In the genomic region with DNA sequence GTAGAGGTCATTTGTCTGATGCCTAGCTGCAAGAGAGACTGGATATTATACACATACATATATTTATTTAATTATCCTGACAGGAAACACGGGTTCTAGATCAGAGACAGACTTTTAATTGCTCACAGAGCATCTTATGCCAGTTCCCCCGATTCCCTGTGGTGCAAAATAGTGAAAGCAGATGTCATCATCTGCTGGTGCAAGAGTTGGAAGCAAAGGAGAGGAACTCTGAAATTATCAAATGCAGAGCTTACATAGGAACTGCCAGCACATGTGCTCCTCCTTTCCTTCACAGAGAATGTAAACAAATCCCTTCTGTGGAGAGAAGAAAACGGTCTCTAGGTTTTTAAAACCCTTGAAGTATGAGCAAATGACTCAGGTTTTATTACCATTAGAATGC, we compare ENCODE assay signal across 16 cellular contexts.
"Had no signal": no experiment of that assay in that cellular context is flagged by ENCODE, and none has a peak within 500 bp of the region (broad histone marks: within the 10 kb centered on the region; RNA-seq: fewer than 3 reads in every experiment).

No MANE protein-coding gene starts in this region.

- H3K27me3 ChIP-seq: cardiac muscle cell, colonic mucosa, ovary, upper lobe of left lung had no signal

- DNase-seq: activated CD4-positive, alpha-beta memory T cell treated with anti-CD3 and anti-CD28 coated beads, Interleukin-2, amount 10 ng/mL, durations not matched to agents 7 days and 5 days; activated CD4-positive, alpha-beta T cell treated with anti-CD3 and anti-CD28 coated beads for 36 hours; activated naive CD8-positive, alpha-beta T cell treated with anti-CD3 and anti-CD28 coated beads, Interleukin-2, amount 50 U/mL, for 24 hours; colonic mucosa; effector CD8-positive, alpha-beta T cell; hippocampal formation; kidney glomerular epithelial cell; ovary; stimulated activated CD4-positive, alpha-beta T cell treated with anti-CD3 and anti-CD28 coated beads, Interleukin-15, amount 100 ng/mL, for 24 hours; stimulated activated CD4-positive, alpha-beta T cell treated with anti-CD3 and anti-CD28 coated beads, Interleukin-4, amount 100 ng/mL, for 24 hours; T-helper 9 cell; upper lobe of left lung; WERI-Rb-1 had no signal

- ATAC-seq: activated CD4-positive, alpha-beta T cell treated with anti-CD3 and anti-CD28 coated beads for 36 hours; activated naive CD8-positive, alpha-beta T cell treated with anti-CD3 and anti-CD28 coated beads, Interleukin-2, amount 50 U/mL, for 24 hours had no signal

- H3K4me1 Mint-ChIP-seq: activated CD4-positive, alpha-beta memory T cell treated with anti-CD3 and anti-CD28 coated beads, Interleukin-2, amount 10 ng/mL, durations not matched to agents 7 days and 5 days; activated CD4-positive, alpha-beta T cell treated with anti-CD3 and anti-CD28 coated beads for 36 hours; activated naive CD8-positive, alpha-beta T cell treated with anti-CD3 and anti-CD28 coated beads, Interleukin-2, amount 50 U/mL, for 24 hours; neural crest cell had no signal

- H3K4me3 Mint-ChIP-seq: activated CD4-positive, alpha-beta memory T cell treated with anti-CD3 and anti-CD28 coated beads, Interleukin-2, amount 10 ng/mL, durations not matched to agents 7 days and 5 days; activated CD4-positive, alpha-beta T cell treated with anti-CD3 and anti-CD28 coated beads for 36 hours; activated naive CD8-positive, alpha-beta T cell treated with anti-CD3 and anti-CD28 coated beads, Interleukin-2, amount 50 U/mL, for 24 hours; neural crest cell; stimulated activated naive CD8-positive, alpha-beta T cell treated with anti-CD3 and anti-CD28 coated beads, Interleukin-15, Interleukin-2, amounts not matched to agents 100 ng/mL and 50 ng/mL, for 24 hours had no signal

- H3K27ac ChIP-seq: cardiac muscle cell, colonic mucosa, ovary, upper lobe of left lung, WERI-Rb-1 had no signal

- H3K4me3 ChIP-seq: cardiac muscle cell, colonic mucosa, ovary, upper lobe of left lung had no signal

- H3K9me3 ChIP-seq: colonic mucosa, ovary, upper lobe of left lung had no signal

- H3K4me1 ChIP-seq: colonic mucosa had no signal

- H3K27ac Mint-ChIP-seq: activated CD4-positive, alpha-beta memory T cell treated with anti-CD3 and anti-CD28 coated beads, Interleukin-2, amount 10 ng/mL, durations not matched to agents 7 days and 5 days; activated CD4-positive, alpha-beta T cell treated with anti-CD3 and anti-CD28 coated beads for 36 hours; activated naive CD8-positive, alpha-beta T cell treated with anti-CD3 and anti-CD28 coated beads, Interleukin-2, amount 50 U/mL, for 24 hours; stimulated activated naive CD8-positive, alpha-beta T cell treated with anti-CD3 and anti-CD28 coated beads, Interleukin-15, Interleukin-2, amounts not matched to agents 100 ng/mL and 50 ng/mL, for 24 hours had no signal

- H3K27me3 Mint-ChIP-seq: activated CD4-positive, alpha-beta memory T cell treated with anti-CD3 and anti-CD28 coated beads, Interleukin-2, amount 10 ng/mL, durations not matched to agents 7 days and 5 days; activated CD4-positive, alpha-beta T cell treated with anti-CD3 and anti-CD28 coated beads for 36 hours; activated naive CD8-positive, alpha-beta T cell treated with anti-CD3 and anti-CD28 coated beads, Interleukin-2, amount 50 U/mL, for 24 hours; stimulated activated naive CD8-positive, alpha-beta T cell treated with anti-CD3 and anti-CD28 coated beads, Interleukin-15, Interleukin-2, amounts not matched to agents 100 ng/mL and 50 ng/mL, for 24 hours had no signal

- H3K36me3 ChIP-seq: cardiac muscle cell, colonic mucosa, ovary, upper lobe of left lung, WERI-Rb-1 had no signal

- H3K9me3 Mint-ChIP-seq: activated CD4-positive, alpha-beta memory T cell treated with anti-CD3 and anti-CD28 coated beads, Interleukin-2, amount 10 ng/mL, durations not matched to agents 7 days and 5 days; activated naive CD8-positive, alpha-beta T cell treated with anti-CD3 and anti-CD28 coated beads, Interleukin-2, amount 50 U/mL, for 24 hours; stimulated activated naive CD8-positive, alpha-beta T cell treated with anti-CD3 and anti-CD28 coated beads, Interleukin-15, Interleukin-2, amounts not matched to agents 100 ng/mL and 50 ng/mL, for 24 hours had no signal
